ENCODE assay signal across 8 cellular contexts in genomic region chrX:38166478-38167083, GRCh38. TPM values are rescaled to one million over a fixed set of nuclear protein-coding genes. Genes with fewer than 3 reads are reported as not detected.
DNase-seq lines count a peak whose midpoint lies in the region; ATAC-seq, FAIRE-seq and TF ChIP-seq lines count a peak whose summit lies in the region.

No MANE protein-coding gene starts in this region.

- H3K4me1 ChIP-seq in thoracic aorta (ENCODE audit: control insufficient read depth in 1 of 2, low read depth in 2 of 2) = no peaks in the 10 kb centered on the region

- no peak overlapping the region for H3K4me3 Mint-ChIP-seq in CD4-positive, alpha-beta T cell
- H3K4me3 Mint-ChIP-seq in activated naive CD4-positive, alpha-beta T cell treated with anti-CD3 and anti-CD28 coated beads, Interleukin-2, amount 10 ng/mL, durations not matched to agents 7 days and 5 days = no peak overlapping the region

- no peaks in the 10 kb centered on the region for H3K36me3 Mint-ChIP-seq in CD4-positive, alpha-beta T cell (ENCODE audit: low read depth)
- H3K36me3 Mint-ChIP-seq in activated naive CD4-positive, alpha-beta T cell treated with anti-CD3 and anti-CD28 coated beads, Interleukin-2, amount 10 ng/mL, durations not matched to agents 7 days and 5 days = no peaks in the 10 kb centered on the region

- no peaks in the 10 kb centered on the region for H3K4me1 Mint-ChIP-seq in CD4-positive, alpha-beta T cell (ENCODE audit: low read depth)
- no peaks in the 10 kb centered on the region for H3K4me1 Mint-ChIP-seq in activated naive CD4-positive, alpha-beta T cell treated with anti-CD3 and anti-CD28 coated beads, Interleukin-2, amount 10 ng/mL, durations not matched to agents 7 days and 5 days

- H3K27me3 ChIP-seq in CD4-positive, alpha-beta T cell (ENCODE audit: control insufficient read depth, insufficient read depth, low read length) = no peaks in the 10 kb centered on the region
- no peaks in the 10 kb centered on the region for H3K27me3 ChIP-seq in thoracic aorta (replicated peaks; ENCODE audit: insufficient read depth)

- CTCF ChIA-PET in CD4-positive, alpha-beta T cell (lab: Charles Lee) = interaction anchor here (0.7 to 1.6 kb wide), 4 partner anchors 9 to 413 kb away, joined by 3 read pairs; no protein-coding TSS in a partner anchor
- CTCF ChIA-PET in RWPE1 (lab: Yijun Ruan, JAX) = interaction anchor here (0.7 to 0.9 kb wide), 5 partner anchors 114 to 421 kb away, joined by 3 to 5 read pairs (median 3); no protein-coding TSS in a partner anchor
- CTCF ChIA-PET in activated naive CD4-positive, alpha-beta T cell treated with anti-CD3 and anti-CD28 coated beads, Interleukin-2, amount 10 ng/mL, durations not matched to agents 7 days and 5 days (lab: Charles Lee) = interaction anchor here (1.0 to 2.4 kb wide), 9 partner anchors 8 to 250 kb away, joined by 3 to 14 read pairs (median 4); partner anchors contain the start of gene RPGR

- no peaks in the 10 kb centered on the region for H3K27me3 Mint-ChIP-seq in CD4-positive, alpha-beta T cell
- H3K27me3 Mint-ChIP-seq in activated naive CD4-positive, alpha-beta T cell treated with anti-CD3 and anti-CD28 coated beads, Interleukin-2, amount 10 ng/mL, durations not matched to agents 7 days and 5 days = no peaks in the 10 kb centered on the region

- no peak for ATAC-seq in CD4-positive, alpha-beta T cell (ENCODE audit: poor library complexity)
- no peak for ATAC-seq in thoracic aorta (ENCODE audit: insufficient number of reproducible peaks, low FRiP score, low read depth)
- ATAC-seq in GM19397 (IDR thresholded peaks at IDR 0.05; ENCODE audit: unreplicated experiment) = no peak
- ATAC-seq in HG02938 (IDR thresholded peaks at IDR 0.05; ENCODE audit: unreplicated experiment) = no peak

- no peak overlapping the region for H3K4me3 ChIP-seq in fibroblast of villous mesenchyme (ENCODE audit: low read depth, low read length)
- H3K4me3 ChIP-seq in thoracic aorta = no peak overlapping the region

- TF ChIP-seq CTCF in CD4-positive, alpha-beta T cell (IDR thresholded peaks at IDR 0.05) = peak; percentile 64
- peak; percentile 42 for TF ChIP-seq CTCF in RWPE1 (conservative IDR thresholded peaks at IDR 0.05; ENCODE audit: low read depth)
- peak; percentile 43 for TF ChIP-seq CTCF in fibroblast of villous mesenchyme (IDR thresholded peaks at IDR 0.05; ENCODE audit: insufficient read depth, low read depth, low read length)
- TF ChIP-seq CTCF in thoracic aorta (IDR thresholded peaks at IDR 0.05) = peak; percentile 40

- intact Hi-C loops in CD4-positive, alpha-beta T cell (cut with DNase I, micrococcal nuclease) = loop anchor here (2.0 to 5.0 kb wide), 4 partner anchors 239 to 659 kb away; no protein-coding TSS in a partner anchor

- no peak overlapping the region for H3K27ac Mint-ChIP-seq in CD4-positive, alpha-beta T cell
- H3K27ac Mint-ChIP-seq in activated naive CD4-positive, alpha-beta T cell treated with anti-CD3 and anti-CD28 coated beads, Interleukin-2, amount 10 ng/mL, durations not matched to agents 7 days and 5 days = no peak overlapping the region

- peak; percentile 21 for FAIRE-seq in GM19239 (lab: Jason Lieb, UNC)

- peak in 1 of 10 experiments; percentile 1 for DNase-seq in CD4-positive, alpha-beta T cell
- DNase-seq in GM19239 (ENCODE audit: insufficient read length, low spot score) = no peak
- DNase-seq in RWPE1 (ENCODE audit: low spot score) = no peak
- DNase-seq in fibroblast of villous mesenchyme (ENCODE audit: low read depth) = peak; percentile 51
- no peak for DNase-seq in thoracic aorta (ENCODE audit: low spot score)
- no peak for DNase-seq in activated naive CD4-positive, alpha-beta T cell treated with anti-CD3 and anti-CD28 coated beads, Interleukin-2, amount 10 ng/mL, durations not matched to agents 7 days and 5 days

- H3K9me3 Mint-ChIP-seq in CD4-positive, alpha-beta T cell = no peaks in the 10 kb centered on the region
- no peaks in the 10 kb centered on the region for H3K9me3 Mint-ChIP-seq in activated naive CD4-positive, alpha-beta T cell treated with anti-CD3 and anti-CD28 coated beads, Interleukin-2, amount 10 ng/mL, durations not matched to agents 7 days and 5 days

- no peak overlapping the region for H3K27ac ChIP-seq in CD4-positive, alpha-beta T cell (ENCODE audit: low read depth, low read length)
- H3K27ac ChIP-seq in RWPE1 = no peak overlapping the region
- H3K27ac ChIP-seq in thoracic aorta = no peak overlapping the region

- H3K36me3 ChIP-seq in thoracic aorta = no peaks in the 10 kb centered on the region

- POLR2A ChIA-PET in CD4-positive, alpha-beta T cell (lab: Charles Lee) = no interaction called here
- POLR2A ChIA-PET in RWPE1 (lab: Yijun Ruan, JAX; ENCODE audit: low non-redundant PET) = no interaction called here

- no peaks in the 10 kb centered on the region for H3K9me3 ChIP-seq in CD4-positive, alpha-beta T cell (ENCODE audit: control insufficient read depth, low read length)
- H3K9me3 ChIP-seq in thoracic aorta = no peaks in the 10 kb centered on the region

RNA-seq across cellular contexts. Expression of gene SRPX, which starts 54.1 kb away (rescaled TPM):
- total RNA-seq in CD4-positive, alpha-beta T cell = not detected
- total RNA-seq in fibroblast of villous mesenchyme = 35.4 and 36.7 TPM in 2 replicates
- 10 to 100 TPM; 54.5 to 65.9 TPM for total RNA-seq in thoracic aorta

Comparison
In these comparisons a context has a peak if more than half of its experiments do, and no peak if none do; other contexts are left out.
1. RNA of gene SRPX, which starts 54.1 kb away (total RNA-seq): 54.5 to 65.9 TPM in thoracic aorta and 35.4 to 36.7 TPM in fibroblast of villous mesenchyme; not detected in CD4-positive, alpha-beta T cell; every median in the first group is over 10 times any median in the second.
2. Peak in every context shown above with its lines, with median percentiles within 50 percentile points of each other: CTCF ChIP-seq.